19 cellular contexts compared by ENCODE assay signal in the genomic region with DNA sequence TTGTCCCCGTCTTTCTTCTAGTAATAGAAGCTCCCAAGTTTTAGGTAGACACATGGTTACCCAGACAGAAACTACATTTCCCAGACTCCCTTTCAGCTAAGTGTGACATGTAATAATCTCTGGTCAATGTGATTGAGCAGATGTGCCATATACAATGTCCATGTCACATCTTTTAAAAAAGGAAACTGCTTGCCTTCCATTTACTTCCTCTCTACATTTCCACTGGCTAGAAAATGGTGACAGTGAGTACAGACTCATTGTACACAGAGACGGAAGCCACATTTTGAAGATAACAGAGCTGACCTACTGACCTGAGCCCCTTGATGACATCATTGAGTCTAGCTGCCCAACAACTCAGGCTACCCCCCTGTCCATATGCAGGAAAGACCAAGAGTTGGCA. TPM values are rescaled to one million over a fixed set of nuclear protein-coding genes. Genes with fewer than 3 reads are reported as not detected.
A peak's percentile ranks its signal among the peaks of the same experiment; 100 is the strongest.
DNase-seq lines count a peak whose midpoint lies in the region; ATAC-seq lines count a peak whose summit lies in the region.
"Had no signal": no experiment of that assay in that cellular context is flagged by ENCODE, and none has a peak within 500 bp of the region (broad histone marks: within the 10 kb centered on the region; RNA-seq: fewer than 3 reads in every experiment).

No MANE protein-coding gene starts in this region.

- DNase-seq in activated T-cell treated with anti-CD3 and anti-CD28 coated beads, Interleukin-2, amount 50 U/mL, for 72 hours, result no peak
- no peak for DNase-seq in activated T-cell treated with anti-CD3 and anti-CD28 coated beads, Interleukin-2, amount 50 U/mL, for 48 hours
- DNase-seq in SK-MEL-5 (ENCODE audit: low read depth, low spot score), result peak; percentile 23
- no peak for DNase-seq in activated naive CD8-positive, alpha-beta T cell treated with anti-CD3 and anti-CD28 coated beads, Interleukin-2, amount 10 ng/mL, durations not matched to agents 7 days and 5 days
- no peak for DNase-seq in stimulated activated effector memory CD8-positive, alpha-beta T cell treated with anti-CD3 and anti-CD28 coated beads, Interleukin-12 subunit alpha, Interleukin-12 subunit beta, amount 100 ng/mL, for 72 hours (ENCODE audit: low spot score in 2 of 2)
- DNase-seq in 8988T, result no peak
- no peak for DNase-seq in NOMO-1 treated with DMSO at 0.1 percent for 48 hours (lab: John Stamatoyannopoulos, UW; ENCODE audit: unreplicated experiment)
- DNase-seq: C1 segment of cervical spinal cord, cortex of kidney, esophagus squamous epithelium, H9, left colon, NCI-H1930, NCI-H226, nucleus accumbens, RPMI8226, T1000 had no signal

- peaks cover 88% of the 10 kb centered on the region for H3K4me1 Mint-ChIP-seq in activated T-cell treated with anti-CD3 and anti-CD28 coated beads, Interleukin-2, amount 50 U/mL, for 72 hours (ENCODE audit: low read depth)
- H3K4me1 Mint-ChIP-seq in activated naive CD8-positive, alpha-beta T cell treated with anti-CD3 and anti-CD28 coated beads, Interleukin-2, amount 10 ng/mL, durations not matched to agents 7 days and 5 days, result peaks cover 77% of the 10 kb centered on the region
- H3K4me1 Mint-ChIP-seq in stimulated activated effector memory CD8-positive, alpha-beta T cell treated with anti-CD3 and anti-CD28 coated beads, Interleukin-12 subunit alpha, Interleukin-12 subunit beta, amount 100 ng/mL, for 72 hours, result peaks cover 83% of the 10 kb centered on the region

- in situ Hi-C loops in SK-MEL-5 (cut with HindIII; ENCODE audit: low pct_unique_long_range_greater_than_20kb, low sequenced_read_pairs), result no loop called here

- H3K27me3 Mint-ChIP-seq in activated T-cell treated with anti-CD3 and anti-CD28 coated beads, Interleukin-2, amount 50 U/mL, for 72 hours (ENCODE audit: low read depth), result no peaks in the 10 kb centered on the region
- no peaks in the 10 kb centered on the region for H3K27me3 Mint-ChIP-seq in activated naive CD8-positive, alpha-beta T cell treated with anti-CD3 and anti-CD28 coated beads, Interleukin-2, amount 10 ng/mL, durations not matched to agents 7 days and 5 days

- POLR2A ChIA-PET in activated naive CD8-positive, alpha-beta T cell treated with anti-CD3 and anti-CD28 coated beads, Interleukin-2, amount 10 ng/mL, durations not matched to agents 7 days and 5 days (lab: Charles Lee), result interaction anchor here (0.6 to 2.5 kb wide), 7 partner anchors 13 to 1310 kb away, joined by 3 to 13 read pairs (median 4); no protein-coding TSS in a partner anchor

- H3K4me3 Mint-ChIP-seq in activated T-cell treated with anti-CD3 and anti-CD28 coated beads, Interleukin-2, amount 50 U/mL, for 72 hours, result peak overlapping the region in 1 of 2 donors; percentile 62
- peak overlapping the region; percentile 38 for H3K4me3 Mint-ChIP-seq in activated naive CD8-positive, alpha-beta T cell treated with anti-CD3 and anti-CD28 coated beads, Interleukin-2, amount 10 ng/mL, durations not matched to agents 7 days and 5 days
- H3K4me3 Mint-ChIP-seq in stimulated activated effector memory CD8-positive, alpha-beta T cell treated with anti-CD3 and anti-CD28 coated beads, Interleukin-12 subunit alpha, Interleukin-12 subunit beta, amount 100 ng/mL, for 72 hours, result no peak overlapping the region
- H3K4me3 Mint-ChIP-seq: H9, WTC11 had no signal

- peaks cover 5 to 11% of the 10 kb centered on the region in 2 donors for H3K9me3 Mint-ChIP-seq in activated T-cell treated with anti-CD3 and anti-CD28 coated beads, Interleukin-2, amount 50 U/mL, for 72 hours
- H3K9me3 Mint-ChIP-seq in activated naive CD8-positive, alpha-beta T cell treated with anti-CD3 and anti-CD28 coated beads, Interleukin-2, amount 10 ng/mL, durations not matched to agents 7 days and 5 days, result peaks cover 6% of the 10 kb centered on the region
- H3K9me3 Mint-ChIP-seq in stimulated activated effector memory CD8-positive, alpha-beta T cell treated with anti-CD3 and anti-CD28 coated beads, Interleukin-12 subunit alpha, Interleukin-12 subunit beta, amount 100 ng/mL, for 72 hours, result peaks cover 8% of the 10 kb centered on the region

- peaks cover 35 to 63% of the 10 kb centered on the region in 2 donors for H3K36me3 Mint-ChIP-seq in activated T-cell treated with anti-CD3 and anti-CD28 coated beads, Interleukin-2, amount 50 U/mL, for 72 hours (ENCODE audit: insufficient read depth in 2 of 2)
- H3K36me3 Mint-ChIP-seq in activated naive CD8-positive, alpha-beta T cell treated with anti-CD3 and anti-CD28 coated beads, Interleukin-2, amount 10 ng/mL, durations not matched to agents 7 days and 5 days, result peaks cover 70% of the 10 kb centered on the region
- peaks cover 100% of the 10 kb centered on the region for H3K36me3 Mint-ChIP-seq in stimulated activated effector memory CD8-positive, alpha-beta T cell treated with anti-CD3 and anti-CD28 coated beads, Interleukin-12 subunit alpha, Interleukin-12 subunit beta, amount 100 ng/mL, for 72 hours

- ATAC-seq in activated T-cell treated with anti-CD3 and anti-CD28 coated beads, Interleukin-2, amount 50 U/mL, for 72 hours (replicated peaks in 1 of 2), result no peak
- no peak for ATAC-seq in activated naive CD8-positive, alpha-beta T cell treated with anti-CD3 and anti-CD28 coated beads, Interleukin-2, amount 10 ng/mL, durations not matched to agents 7 days and 5 days (ENCODE audit: low read depth)
- ATAC-seq in stimulated activated effector memory CD8-positive, alpha-beta T cell treated with anti-CD3 and anti-CD28 coated beads, Interleukin-12 subunit alpha, Interleukin-12 subunit beta, amount 100 ng/mL, for 72 hours, result no peak
- no peak for ATAC-seq in HG03442 (IDR thresholded peaks at IDR 0.05; ENCODE audit: unreplicated experiment)
- ATAC-seq: left colon, WTC11 had no signal

- peak overlapping the region; percentile 92 for H3K27ac Mint-ChIP-seq in activated T-cell treated with anti-CD3 and anti-CD28 coated beads, Interleukin-2, amount 50 U/mL, for 72 hours
- H3K27ac Mint-ChIP-seq in activated naive CD8-positive, alpha-beta T cell treated with anti-CD3 and anti-CD28 coated beads, Interleukin-2, amount 10 ng/mL, durations not matched to agents 7 days and 5 days, result peak overlapping the region; percentile 60
- peak overlapping the region; percentile 68 for H3K27ac Mint-ChIP-seq in stimulated activated effector memory CD8-positive, alpha-beta T cell treated with anti-CD3 and anti-CD28 coated beads, Interleukin-12 subunit alpha, Interleukin-12 subunit beta, amount 100 ng/mL, for 72 hours
- H3K27ac Mint-ChIP-seq: H9, WTC11 had no signal

RNA-seq across cellular contexts. Expression of a gene that starts 21.3 kb away (rescaled TPM):
- total RNA-seq in activated T-cell treated with anti-CD3 and anti-CD28 coated beads, Interleukin-2, amount 50 U/mL, for 72 hours, result 100 to 1,000 TPM in 1 of 2 donors, 10 to 100 TPM in 1; 78.1 to 114 TPM
- total RNA-seq in SK-MEL-5 (2014; rRNA removed; shearing (Covaris generic)), result 40.6 and 40.8 TPM in 2 replicates
- 37.7 and 47.2 TPM in 2 replicates for polyA plus RNA-seq in SK-MEL-5 (2015; cell fraction: cytosol; rRNA removed)
- polyA plus RNA-seq in SK-MEL-5 (2015; cell fraction: nucleus; rRNA removed), result 15.0 and 16.6 TPM in 2 replicates
- 100 to 1,000 TPM; 136 TPM for total RNA-seq in activated naive CD8-positive, alpha-beta T cell treated with anti-CD3 and anti-CD28 coated beads, Interleukin-2, amount 10 ng/mL, durations not matched to agents 7 days and 5 days

RNA-seq across cellular contexts. Expression of a gene that starts 52.4 kb away (rescaled TPM):
- total RNA-seq in activated T-cell treated with anti-CD3 and anti-CD28 coated beads, Interleukin-2, amount 50 U/mL, for 72 hours, result 1 to 10 TPM; 6.3 to 9.8 TPM
- 16.2 and 16.7 TPM in 2 replicates for total RNA-seq in SK-MEL-5 (2014; rRNA removed; shearing (Covaris generic))
- polyA plus RNA-seq in SK-MEL-5 (2015; cell fraction: cytosol; rRNA removed), result 35.1 and 49.6 TPM in 2 replicates
- polyA plus RNA-seq in SK-MEL-5 (2015; cell fraction: nucleus; rRNA removed), result 42.4 and 42.7 TPM in 2 replicates
- 10 to 100 TPM; 15.6 to 17.4 TPM for total RNA-seq in activated naive CD8-positive, alpha-beta T cell treated with anti-CD3 and anti-CD28 coated beads, Interleukin-2, amount 10 ng/mL, durations not matched to agents 7 days and 5 days
- total RNA-seq: H9 had no signal
